ENCODE assay signal across 1 cellular context in genomic region chr17:76238847-76239537, GRCh38.
TF ChIP-seq lines count a peak whose summit lies in the region.

No MANE protein-coding gene starts in this region.

TF ChIP-seq in H1, 55 proteins besides CTCF, POLR2A, EP300 and RAD21 (continued from another document):
- TF ChIP-seq CHD7 (IDR thresholded peaks at IDR 0.05; ENCODE audit: insufficient replicate concordance, low read length) = no peak
